ENCODE assay signal across 8 cellular contexts in the genomic region with DNA sequence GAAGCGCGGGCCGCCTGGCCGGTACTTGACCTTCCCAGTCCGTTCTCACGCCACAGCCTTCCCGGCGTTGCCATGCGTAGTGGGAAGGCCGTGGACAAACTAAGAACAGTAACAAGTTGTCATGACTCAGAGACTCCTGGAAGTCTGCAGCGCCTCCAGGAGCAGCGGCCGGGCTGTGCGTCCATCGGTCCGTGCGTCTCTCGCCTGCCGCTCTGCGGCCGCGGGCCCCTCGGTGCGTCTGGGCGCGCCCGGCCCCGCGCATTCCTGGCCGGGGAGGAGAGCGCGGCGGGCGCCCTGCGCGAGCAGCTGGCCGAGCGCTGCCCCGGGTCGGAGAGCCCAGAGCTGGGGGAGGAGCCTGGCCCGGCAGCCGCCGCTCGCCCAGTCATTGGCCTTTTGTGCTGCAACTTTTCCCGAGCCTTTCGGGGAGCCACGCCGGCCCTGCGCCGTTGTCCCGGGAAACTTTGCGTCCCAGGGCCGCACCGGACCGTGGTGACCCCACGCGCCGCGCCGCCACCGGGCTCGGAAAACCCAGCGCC.
DNase-seq lines count a peak whose midpoint lies in the region; ATAC-seq, FAIRE-seq and TF ChIP-seq lines count a peak whose summit lies in the region.

No MANE protein-coding gene starts in this region.

- dilution Hi-C loops in keratinocyte (cut with MboI; ENCODE audit: extremely low pct_ligation_motif_present, low sequenced_read_pairs), result no loop called here

- H3K4me1 ChIP-seq in keratinocyte (ENCODE audit: control insufficient read depth, extremely low read depth, insufficient read depth, low read length) (peaks cover 36% of the 10 kb centered on the region), smooth muscle cell (ENCODE audit: low read depth) (peaks cover 5% of the 10 kb centered on the region)

- TF ChIP-seq CTCF in chondrocyte (IDR thresholded peaks at IDR 0.05) (peak; percentile 41), keratinocyte (optimal IDR thresholded peaks at IDR 0.05 in 1 of 3, IDR thresholded peaks at IDR 0.05 in 1 of 3, conservative IDR thresholded peaks at IDR 0.05 in 1 of 3; ENCODE audit: extremely low read depth in 1 of 3, insufficient read depth in 2 of 3, low read length in 3 of 3) (peak; percentile 55 to 88 (median 64)), smooth muscle cell (IDR thresholded peaks at IDR 0.05; ENCODE audit: borderline replicate concordance, insufficient read depth, poor library complexity, severe bottlenecking) (no peak)

- H3K9me3 Mint-ChIP-seq in chondrocyte (ENCODE audit: low read depth), result no peaks in the 10 kb centered on the region

- H3K79me2 ChIP-seq in keratinocyte (ENCODE audit: control insufficient read depth, insufficient read depth, low read length) (peaks cover 28% of the 10 kb centered on the region), smooth muscle cell (ENCODE audit: low read depth) (peaks cover 3% of the 10 kb centered on the region)

- WGBS in smooth muscle cell (ENCODE audit: low lambda C conversion rate), result under 1% methylated on average over 51 of the region's 63 CpGs

- H3K9me3 ChIP-seq in keratinocyte (ENCODE audit: control insufficient read depth, low read depth, low read length) (no peaks in the 10 kb centered on the region), smooth muscle cell (replicated peaks; ENCODE audit: low read depth) (no peaks in the 10 kb centered on the region)

- H4K20me1 ChIP-seq in keratinocyte (ENCODE audit: control insufficient read depth, extremely low read depth, insufficient read depth, low read length), result no peaks in the 10 kb centered on the region
- peaks cover 13% of the 10 kb centered on the region for H4K20me1 ChIP-seq in smooth muscle cell (ENCODE audit: low read depth)

- peak overlapping the region; percentile 82 for H3K27ac ChIP-seq in keratinocyte (ENCODE audit: control insufficient read depth, insufficient read depth, low read length)
- peak overlapping the region; percentile 63 for H3K27ac ChIP-seq in smooth muscle cell (ENCODE audit: low read depth)

- H3K27me3 Mint-ChIP-seq in chondrocyte (ENCODE audit: low read depth), result no peaks in the 10 kb centered on the region

- peak overlapping the region; percentile 88 for H3K4me3 Mint-ChIP-seq in chondrocyte (ENCODE audit: unreplicated experiment)

- peak in 2 of 3 experiments; percentile 12 to 41 for DNase-seq in NCI-H1417 (lab: John Stamatoyannopoulos, UW)
- DNase-seq in NCI-H1417 treated with DMSO at 0.1 percent for 48 hours (lab: John Stamatoyannopoulos, UW), result no peak
- peak; percentile 93 for DNase-seq in NCI-H460 (ENCODE audit: extremely low read depth, low read depth)
- DNase-seq in chondrocyte (ENCODE audit: low spot score), result no peak
- DNase-seq in keratinocyte (ENCODE audit: low read depth, low spot score), result peak; percentile 56
- DNase-seq in smooth muscle cell (lab: John Stamatoyannopoulos, UW; ENCODE audit: unreplicated experiment), result peak; percentile 52
- DNase-seq in activated CD4-positive, alpha-beta T cell treated with anti-CD3 and anti-CD28 coated beads for 4 hours, result no peak

- peaks cover 2% of the 10 kb centered on the region for H3K9me1 ChIP-seq in keratinocyte (ENCODE audit: control insufficient read depth, extremely low read depth, insufficient read depth, low read length)

- H3K4me2 ChIP-seq in keratinocyte (ENCODE audit: control insufficient read depth, extremely low read depth, insufficient read depth, low read depth, low read length) (peak overlapping the region; percentile 96), smooth muscle cell (peak overlapping the region; percentile 99)

- FAIRE-seq in keratinocyte (lab: Jason Lieb, UNC), result peak; percentile 43

- peak overlapping the region; percentile 98 for H3K27ac Mint-ChIP-seq in chondrocyte (ENCODE audit: unreplicated experiment)

- H3K9ac ChIP-seq in keratinocyte (ENCODE audit: control insufficient read depth, extremely low read depth, insufficient read depth, low read length), result peak overlapping the region; percentile 91
- peak overlapping the region; percentile 89 for H3K9ac ChIP-seq in smooth muscle cell (ENCODE audit: low read depth)

- H3K36me3 Mint-ChIP-seq in chondrocyte (ENCODE audit: low read depth), result no peaks in the 10 kb centered on the region

- H3F3A ChIP-seq in smooth muscle cell (ENCODE audit: low read depth), result peaks cover 10% of the 10 kb centered on the region

- H3K27me3 ChIP-seq in keratinocyte (ENCODE audit: control insufficient read depth, extremely low read depth, insufficient read depth, low read length) (no peaks in the 10 kb centered on the region), smooth muscle cell (ENCODE audit: low read depth) (peaks cover 21% of the 10 kb centered on the region)

- H3K4me3 ChIP-seq in keratinocyte (ENCODE audit: control insufficient read depth in 2 of 3, extremely low read depth in 1 of 3, insufficient read depth in 2 of 3, low read depth in 1 of 3, low read length in 3 of 3) (peak overlapping the region; percentile 72 to 81 (median 74)), smooth muscle cell (peak overlapping the region; percentile 93)

- ATAC-seq in GM19023 (IDR thresholded peaks at IDR 0.05; ENCODE audit: unreplicated experiment), result no peak

- H3K4me1 Mint-ChIP-seq in chondrocyte (ENCODE audit: low read depth), result peaks cover 48% of the 10 kb centered on the region

- peak overlapping the region; percentile 81 for H2AFZ ChIP-seq in keratinocyte (ENCODE audit: control insufficient read depth, low read length)
- H2AFZ ChIP-seq in smooth muscle cell (ENCODE audit: low read depth), result peak overlapping the region; percentile 98

- no peaks in the 10 kb centered on the region for H3K36me3 ChIP-seq in keratinocyte (ENCODE audit: control insufficient read depth in 2 of 2, extremely low read depth in 1 of 2, insufficient read depth in 2 of 2, low read length in 2 of 2)
- no peaks in the 10 kb centered on the region for H3K36me3 ChIP-seq in smooth muscle cell (ENCODE audit: low read depth)

Comparison
In these comparisons a context has a peak if more than half of its experiments do, and no peak if none do; other contexts are left out.
1. DNase-seq: peak in NCI-H1417 (2 of 3), NCI-H460 (single experiment), keratinocyte (single experiment) and smooth muscle cell (single experiment); none in NCI-H1417 treated with DMSO at 0.1 percent for 48 hours (single experiment), chondrocyte (single experiment) and activated CD4-positive, alpha-beta T cell treated with anti-CD3 and anti-CD28 coated beads for 4 hours (0 of 2).